21 cellular contexts compared by ENCODE assay signal in the genomic region with DNA sequence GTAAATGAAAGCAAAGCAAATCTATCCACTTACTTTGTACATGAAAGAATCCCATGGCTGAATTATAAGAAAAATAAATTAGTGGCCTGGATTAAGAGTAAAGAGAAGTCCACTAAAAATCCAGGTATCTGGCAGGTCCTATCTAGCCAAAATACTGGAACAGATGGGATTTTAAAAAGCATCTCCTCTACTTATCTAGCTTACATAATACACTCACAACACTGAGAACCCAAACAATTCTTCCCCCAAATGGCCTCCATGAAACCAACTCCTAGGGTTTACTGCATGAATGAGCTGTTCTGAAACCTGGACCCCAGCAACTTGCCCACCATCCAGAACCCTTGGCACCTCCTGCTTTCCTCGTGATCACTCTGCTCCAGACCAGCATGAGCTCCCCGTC.
"Had no signal": no experiment of that assay in that cellular context is flagged by ENCODE, and none has a peak within 500 bp of the region (broad histone marks: within the 10 kb centered on the region; RNA-seq: fewer than 3 reads in every experiment).

No MANE protein-coding gene starts in this region.

- H3K27ac Mint-ChIP-seq: activated CD4-positive, alpha-beta T cell treated with anti-CD3 and anti-CD28 coated beads for 36 hours; activated naive CD4-positive, alpha-beta T cell treated with anti-CD3 and anti-CD28 coated beads, Interleukin-2, amount 50 U/mL, for 24 hours; activated T-cell treated with anti-CD3 and anti-CD28 coated beads, Interleukin-2, amount 50 U/mL, for 72 hours; activated T-helper 2 cell treated with anti-CD3 and anti-CD28 coated beads, Interferon-gamma antibody, Interleukin-2, Interleukin-4, amounts not matched to agents 10 μg/mL and 5 μg/mL and 100 μg/mL, durations not matched to agents 14 hours and 24 hours and 36 hours had no signal

- H3K4me3 ChIP-seq: ascending aorta, body of pancreas, SK-N-MC had no signal

- H3K4me1 ChIP-seq: body of pancreas had no signal

- H3K9me3 Mint-ChIP-seq: activated CD8-positive, alpha-beta T cell treated with anti-CD3 and anti-CD28 coated beads for 36 hours; activated naive CD4-positive, alpha-beta T cell treated with anti-CD3 and anti-CD28 coated beads, Interleukin-2, amount 50 U/mL, for 24 hours; activated T-cell treated with anti-CD3 and anti-CD28 coated beads, Interleukin-2, amount 50 U/mL, for 72 hours; activated T-helper 2 cell treated with anti-CD3 and anti-CD28 coated beads, Interferon-gamma antibody, Interleukin-2, Interleukin-4, amounts not matched to agents 10 μg/mL and 5 μg/mL and 100 μg/mL, durations not matched to agents 14 hours and 24 hours and 36 hours had no signal

- H3K36me3 ChIP-seq: WERI-Rb-1 had no signal

- H3K36me3 Mint-ChIP-seq: activated naive CD4-positive, alpha-beta T cell treated with anti-CD3 and anti-CD28 coated beads, Interleukin-2, amount 50 U/mL, for 24 hours had no signal

- H3K4me3 Mint-ChIP-seq: activated CD4-positive, alpha-beta T cell treated with anti-CD3 and anti-CD28 coated beads for 36 hours; activated CD8-positive, alpha-beta T cell treated with anti-CD3 and anti-CD28 coated beads for 36 hours; activated naive CD4-positive, alpha-beta T cell treated with anti-CD3 and anti-CD28 coated beads, Interleukin-2, amount 50 U/mL, for 24 hours; activated T-cell treated with anti-CD3 and anti-CD28 coated beads, Interleukin-2, amount 50 U/mL, for 72 hours had no signal

- H3K27me3 Mint-ChIP-seq: activated CD4-positive, alpha-beta T cell treated with anti-CD3 and anti-CD28 coated beads for 36 hours; activated CD8-positive, alpha-beta T cell treated with anti-CD3 and anti-CD28 coated beads for 36 hours; activated naive CD4-positive, alpha-beta T cell treated with anti-CD3 and anti-CD28 coated beads, Interleukin-2, amount 50 U/mL, for 24 hours had no signal

- H3K9me3 ChIP-seq: ascending aorta, body of pancreas had no signal

- H3K4me1 Mint-ChIP-seq: activated CD4-positive, alpha-beta T cell treated with anti-CD3 and anti-CD28 coated beads for 36 hours; activated naive CD4-positive, alpha-beta T cell treated with anti-CD3 and anti-CD28 coated beads, Interleukin-2, amount 50 U/mL, for 24 hours had no signal

- DNase-seq: activated CD4-positive, alpha-beta T cell treated with anti-CD3 and anti-CD28 coated beads for 36 hours; activated CD8-positive, alpha-beta memory T cell treated with anti-CD3 and anti-CD28 coated beads, Interleukin-2, amount 50 U/mL, for 4 hours; activated CD8-positive, alpha-beta T cell treated with anti-CD3 and anti-CD28 coated beads for 36 hours; activated T-cell treated with anti-CD3 and anti-CD28 coated beads, Interleukin-2, amount 50 U/mL, for 72 hours; body of pancreas; Karpas-422; NCI-H1048; NCI-H1417 treated with DMSO at 0.1 percent for 48 hours; NCI-H1694; NCI-H2029; NCI-H2107; NCI-H2171 treated with DMSO at 0.1 percent for 48 hours; NCI-H226; NCI-H526 treated with DMSO at 0.1 percent for 48 hours; NCI-H82; T-helper 1 cell; WERI-Rb-1 had no signal

- H3K27ac ChIP-seq: body of pancreas, SK-N-MC, WERI-Rb-1 had no signal

- H3K27me3 ChIP-seq: ascending aorta, body of pancreas had no signal
